18 cellular contexts compared by ENCODE assay signal in genomic region chr14:36658091-36659009, GRCh38. TPM values are rescaled to one million over a fixed set of nuclear protein-coding genes. Genes with fewer than 3 reads are reported as not detected.
A peak's percentile ranks its signal among the peaks of the same experiment; 100 is the strongest.
DNase-seq lines count a peak whose midpoint lies in the region; ATAC-seq and TF ChIP-seq lines count a peak whose summit lies in the region.
"Had no signal": no experiment of that assay in that cellular context is flagged by ENCODE, and none has a peak within 500 bp of the region (broad histone marks: within the 10 kb centered on the region; RNA-seq: fewer than 3 reads in every experiment).

No MANE protein-coding gene starts in this region.

- TF ChIP-seq CTCF in ascending aorta (IDR thresholded peaks at IDR 0.05): no peak
- TF ChIP-seq CTCF in suprapubic skin (IDR thresholded peaks at IDR 0.05): no peak
- TF ChIP-seq CTCF in brain microvascular endothelial cell (IDR thresholded peaks at IDR 0.05; ENCODE audit: low read depth, low read length, missing control alignments): no peak

- no peak for TF ChIP-seq POLR2A in suprapubic skin (IDR thresholded peaks at IDR 0.05)

- no peak overlapping the region for H3K4me3 Mint-ChIP-seq in activated naive CD8-positive, alpha-beta T cell treated with anti-CD3 and anti-CD28 coated beads, Interleukin-2, amount 10 ng/mL, durations not matched to agents 7 days and 5 days
- H3K4me3 Mint-ChIP-seq in activated naive CD8-positive, alpha-beta T cell treated with anti-CD3 and anti-CD28 coated beads, Interleukin-2, amount 50 U/mL, for 24 hours: no peak overlapping the region
- H3K4me3 Mint-ChIP-seq: mesothelial cell of epicardium had no signal

- H3K9me3 ChIP-seq in ascending aorta (no peaks in the 10 kb centered on the region), suprapubic skin (no peaks in the 10 kb centered on the region), HAP-1 (no peaks in the 10 kb centered on the region)

- peaks cover 8% of the 10 kb centered on the region for H3K36me3 Mint-ChIP-seq in activated naive CD8-positive, alpha-beta T cell treated with anti-CD3 and anti-CD28 coated beads, Interleukin-2, amount 10 ng/mL, durations not matched to agents 7 days and 5 days
- peaks cover 14% of the 10 kb centered on the region for H3K36me3 Mint-ChIP-seq in activated naive CD8-positive, alpha-beta T cell treated with anti-CD3 and anti-CD28 coated beads, Interleukin-2, amount 50 U/mL, for 24 hours (ENCODE audit: low read depth)
- H3K36me3 Mint-ChIP-seq: mesothelial cell of epicardium had no signal

- peaks cover 97% of the 10 kb centered on the region for H3K27me3 Mint-ChIP-seq in activated naive CD8-positive, alpha-beta T cell treated with anti-CD3 and anti-CD28 coated beads, Interleukin-2, amount 10 ng/mL, durations not matched to agents 7 days and 5 days
- peaks cover 92% of the 10 kb centered on the region for H3K27me3 Mint-ChIP-seq in activated naive CD8-positive, alpha-beta T cell treated with anti-CD3 and anti-CD28 coated beads, Interleukin-2, amount 50 U/mL, for 24 hours

- H3K36me3 ChIP-seq in ascending aorta: no peaks in the 10 kb centered on the region
- no peaks in the 10 kb centered on the region for H3K36me3 ChIP-seq in suprapubic skin
- H3K36me3 ChIP-seq in brain microvascular endothelial cell (replicated peaks): no peaks in the 10 kb centered on the region
- H3K36me3 ChIP-seq in HAP-1 (replicated peaks): no peaks in the 10 kb centered on the region; the same call in 1 of the 2 replicates

- TF ChIP-seq EP300 in suprapubic skin (IDR thresholded peaks at IDR 0.05): no peak

- peak overlapping the region; percentile 42 to 46 for H3K4me3 ChIP-seq in ascending aorta
- H3K4me3 ChIP-seq in suprapubic skin: peak overlapping the region; percentile 32
- H3K4me3 ChIP-seq in brain microvascular endothelial cell (ENCODE audit: low read depth, low read length): no peak overlapping the region
- H3K4me3 ChIP-seq in HAP-1: no peak overlapping the region

- H3K27ac Mint-ChIP-seq in activated naive CD8-positive, alpha-beta T cell treated with anti-CD3 and anti-CD28 coated beads, Interleukin-2, amount 10 ng/mL, durations not matched to agents 7 days and 5 days: peak overlapping the region; percentile 11
- H3K27ac Mint-ChIP-seq in activated naive CD8-positive, alpha-beta T cell treated with anti-CD3 and anti-CD28 coated beads, Interleukin-2, amount 50 U/mL, for 24 hours: no peak overlapping the region
- H3K27ac Mint-ChIP-seq: mesothelial cell of epicardium had no signal

- peaks cover 6% of the 10 kb centered on the region for H3K9me3 Mint-ChIP-seq in activated naive CD8-positive, alpha-beta T cell treated with anti-CD3 and anti-CD28 coated beads, Interleukin-2, amount 10 ng/mL, durations not matched to agents 7 days and 5 days
- peaks cover 3% of the 10 kb centered on the region for H3K9me3 Mint-ChIP-seq in activated naive CD8-positive, alpha-beta T cell treated with anti-CD3 and anti-CD28 coated beads, Interleukin-2, amount 50 U/mL, for 24 hours
- H3K9me3 Mint-ChIP-seq: mesothelial cell of epicardium had no signal

- 20% methylated on average over 16 of the region's 57 CpGs for WGBS in suprapubic skin

- no peak for ATAC-seq in activated naive CD8-positive, alpha-beta T cell treated with anti-CD3 and anti-CD28 coated beads, Interleukin-2, amount 10 ng/mL, durations not matched to agents 7 days and 5 days (ENCODE audit: low read depth)
- ATAC-seq in activated naive CD8-positive, alpha-beta T cell treated with anti-CD3 and anti-CD28 coated beads, Interleukin-2, amount 50 U/mL, for 24 hours: no peak
- ATAC-seq: HCT116 had no signal

- intact Hi-C loops in ascending aorta (cut with DNase I): loop anchor here (10.0 kb wide), 1 partner anchor 936 kb away; the partner anchor contains the start of genes FOXA1 and TTC6

- POLR2A ChIA-PET in activated naive CD8-positive, alpha-beta T cell treated with anti-CD3 and anti-CD28 coated beads, Interleukin-2, amount 10 ng/mL, durations not matched to agents 7 days and 5 days (lab: Charles Lee): no interaction called here

- in situ Hi-C loops in brain microvascular endothelial cell (cut with HindIII; ENCODE audit: low pct_ligation_motif_present, low sequenced_read_pairs): no loop called here
- in situ Hi-C loops in HAP-1 (cut with MboI; ENCODE audit: low sequenced_read_pairs): no loop called here

- H3K27me3 ChIP-seq in ascending aorta (peaks cover 51% of the 10 kb centered on the region), suprapubic skin (peaks cover 97% of the 10 kb centered on the region), brain microvascular endothelial cell (replicated peaks) (peaks cover 98% of the 10 kb centered on the region), HAP-1 (ENCODE audit: low read depth) (no peaks in the 10 kb centered on the region)

- H3K4me1 ChIP-seq in ascending aorta (peaks cover 2 to 24% of the 10 kb centered on the region in 2 donors), suprapubic skin (peaks cover 58% of the 10 kb centered on the region), HAP-1 (peaks cover 12% of the 10 kb centered on the region)

- no peak overlapping the region for H3K27ac ChIP-seq in ascending aorta
- H3K27ac ChIP-seq in suprapubic skin: no peak overlapping the region
- no peak overlapping the region for H3K27ac ChIP-seq in brain microvascular endothelial cell

- DNase-seq in activated naive CD8-positive, alpha-beta T cell treated with anti-CD3 and anti-CD28 coated beads, Interleukin-2, amount 10 ng/mL, durations not matched to agents 7 days and 5 days: no peak
- no peak for DNase-seq in activated naive CD8-positive, alpha-beta T cell treated with anti-CD3 and anti-CD28 coated beads, Interleukin-2, amount 50 U/mL, for 24 hours
- DNase-seq in ascending aorta (ENCODE audit: low spot score in 2 of 2) (no peak), left kidney (ENCODE audit: low read depth, low spot score) (peak; percentile 64), suprapubic skin (ENCODE audit: low spot score in 2 of 2) (no peak), brain microvascular endothelial cell (no peak), NCI-H1930 (lab: John Stamatoyannopoulos, UW) (no peak), HAP-1 (ENCODE audit: low spot score in 2 of 2) (no peak)
- DNase-seq: activated naive CD4-positive, alpha-beta T cell treated with anti-CD3 and anti-CD28 coated beads, Interleukin-2, amount 50 U/mL, for 16 hours; EL; stimulated activated CD4-positive, alpha-beta T cell treated with anti-CD3 and anti-CD28 coated beads, Interleukin-4, amount 100 ng/mL, for 1 hour; stimulated activated naive CD4-positive, alpha-beta T cell had no signal

- H3K4me1 Mint-ChIP-seq in activated naive CD8-positive, alpha-beta T cell treated with anti-CD3 and anti-CD28 coated beads, Interleukin-2, amount 10 ng/mL, durations not matched to agents 7 days and 5 days: peaks cover 7% of the 10 kb centered on the region
- H3K4me1 Mint-ChIP-seq in activated naive CD8-positive, alpha-beta T cell treated with anti-CD3 and anti-CD28 coated beads, Interleukin-2, amount 50 U/mL, for 24 hours: peaks cover 32% of the 10 kb centered on the region

RNA-seq across cellular contexts. Expression of gene PAX9, which starts 3.3 kb away (rescaled TPM):
- not detected for total RNA-seq in activated naive CD8-positive, alpha-beta T cell treated with anti-CD3 and anti-CD28 coated beads, Interleukin-2, amount 10 ng/mL, durations not matched to agents 7 days and 5 days
- not detected for total RNA-seq in ascending aorta
- 1 to 10 TPM in 2 of 4 donors, under 1 TPM in 2; 0.23 to 1.5 (median 0.96) TPM for total RNA-seq in suprapubic skin
- total RNA-seq: cerebellum; fibroblast of lung; mesothelial cell of epicardium; pulmonary artery endothelial cell; T-helper 1 cell treated with Interleukin-12 subunit alpha and Interleukin-12 subunit beta and Interleukin-4 antibody, amounts not matched to agents 30 ng/mL and 1 ng/mL, for 36 hours had no signal

Comparison
In these comparisons a context has a peak if more than half of its experiments do, and no peak if none do; other contexts are left out.
1. H3K4me3 ChIP-seq: peak in ascending aorta (2 of 2) and suprapubic skin (single experiment); none in brain microvascular endothelial cell (single experiment) and HAP-1 (single experiment).